In genomic region chr2:40482091-40482490, GRCh38 we compare ENCODE assay signal across 21 cellular contexts.
"Had no signal": no experiment of that assay in that cellular context is flagged by ENCODE, and none has a peak within 500 bp of the region (broad histone marks: within the 10 kb centered on the region; RNA-seq: fewer than 3 reads in every experiment).

No MANE protein-coding gene starts in this region.

- H3K36me3 ChIP-seq: gastrocnemius medialis, pancreas, transverse colon, vagina, WERI-Rb-1 had no signal

- H3K9me3 ChIP-seq: gastrocnemius medialis, pancreas, transverse colon, vagina had no signal

- H3K27ac ChIP-seq: coronary artery, gastrocnemius medialis, pancreas, transverse colon, vagina, WERI-Rb-1 had no signal

- H3K27me3 ChIP-seq: gastrocnemius medialis, pancreas, transverse colon, vagina had no signal

- H3K36me3 Mint-ChIP-seq: activated naive CD4-positive, alpha-beta T cell treated with anti-CD3 and anti-CD28 coated beads, Interleukin-2, amount 10 ng/mL, durations not matched to agents 7 days and 5 days; brain; immature natural killer cell; naive thymus-derived CD4-positive, alpha-beta T cell had no signal

- H3K9me3 Mint-ChIP-seq: activated naive CD4-positive, alpha-beta T cell treated with anti-CD3 and anti-CD28 coated beads, Interleukin-2, amount 10 ng/mL, durations not matched to agents 7 days and 5 days; activated naive CD8-positive, alpha-beta T cell treated with anti-CD3 and anti-CD28 coated beads, Interleukin-2, amount 50 U/mL, for 24 hours had no signal

- DNase-seq: activated CD4-positive, alpha-beta T cell treated with anti-CD3 and anti-CD28 coated beads for 1 hour; activated CD8-positive, alpha-beta memory T cell treated with anti-CD3 and anti-CD28 coated beads for 24 hours; activated CD8-positive, alpha-beta memory T cell treated with anti-CD3 and anti-CD28 coated beads, Interleukin-2, amount 50 U/mL, for 48 hours; activated effector memory CD4-positive, alpha-beta T cell treated with Interleukin-2 at 50 U/mL for 16 hours; activated naive CD4-positive, alpha-beta T cell treated with anti-CD3 and anti-CD28 coated beads, Interleukin-2, amount 10 ng/mL, durations not matched to agents 7 days and 5 days; activated naive CD8-positive, alpha-beta T cell treated with anti-CD3 and anti-CD28 coated beads, Interleukin-2, amount 50 U/mL, for 24 hours; activated T-cell treated with anti-CD3 and anti-CD28 coated beads, Interleukin-2, amount 50 U/mL, for 48 hours; gastrocnemius medialis; immature natural killer cell; kidney glomerular epithelial cell; mesenchymal stem cell; naive thymus-derived CD4-positive, alpha-beta T cell; pancreas; stimulated activated naive CD8-positive, alpha-beta T cell treated with anti-CD3 and anti-CD28 coated beads, Interleukin-15, Interleukin-2, amounts not matched to agents 100 U/mL and 50 U/mL, for 24 hours; T-helper 17 cell; transverse colon; WERI-Rb-1 had no signal

- H3K4me3 Mint-ChIP-seq: activated naive CD4-positive, alpha-beta T cell treated with anti-CD3 and anti-CD28 coated beads, Interleukin-2, amount 10 ng/mL, durations not matched to agents 7 days and 5 days; activated naive CD8-positive, alpha-beta T cell treated with anti-CD3 and anti-CD28 coated beads, Interleukin-2, amount 50 U/mL, for 24 hours; brain; central memory CD8-positive, alpha-beta T cell; immature natural killer cell; naive thymus-derived CD4-positive, alpha-beta T cell; T-helper 17 cell had no signal

- H3K4me1 ChIP-seq: gastrocnemius medialis, pancreas, transverse colon, vagina had no signal

- H3K4me1 Mint-ChIP-seq: activated naive CD4-positive, alpha-beta T cell treated with anti-CD3 and anti-CD28 coated beads, Interleukin-2, amount 10 ng/mL, durations not matched to agents 7 days and 5 days; activated naive CD8-positive, alpha-beta T cell treated with anti-CD3 and anti-CD28 coated beads, Interleukin-2, amount 50 U/mL, for 24 hours; brain; central memory CD8-positive, alpha-beta T cell; immature natural killer cell; naive thymus-derived CD4-positive, alpha-beta T cell; T-helper 17 cell had no signal

- H3K27ac Mint-ChIP-seq: activated naive CD4-positive, alpha-beta T cell treated with anti-CD3 and anti-CD28 coated beads, Interleukin-2, amount 10 ng/mL, durations not matched to agents 7 days and 5 days; activated naive CD8-positive, alpha-beta T cell treated with anti-CD3 and anti-CD28 coated beads, Interleukin-2, amount 50 U/mL, for 24 hours; brain; immature natural killer cell; naive thymus-derived CD4-positive, alpha-beta T cell; T-helper 17 cell had no signal

- H3K27me3 Mint-ChIP-seq: activated naive CD4-positive, alpha-beta T cell treated with anti-CD3 and anti-CD28 coated beads, Interleukin-2, amount 10 ng/mL, durations not matched to agents 7 days and 5 days; activated naive CD8-positive, alpha-beta T cell treated with anti-CD3 and anti-CD28 coated beads, Interleukin-2, amount 50 U/mL, for 24 hours; brain; central memory CD8-positive, alpha-beta T cell; naive thymus-derived CD4-positive, alpha-beta T cell had no signal

- H3K4me3 ChIP-seq: coronary artery, gastrocnemius medialis, pancreas, transverse colon, vagina had no signal
